ENCODE assay signal across 1 cellular context in the genomic region with DNA sequence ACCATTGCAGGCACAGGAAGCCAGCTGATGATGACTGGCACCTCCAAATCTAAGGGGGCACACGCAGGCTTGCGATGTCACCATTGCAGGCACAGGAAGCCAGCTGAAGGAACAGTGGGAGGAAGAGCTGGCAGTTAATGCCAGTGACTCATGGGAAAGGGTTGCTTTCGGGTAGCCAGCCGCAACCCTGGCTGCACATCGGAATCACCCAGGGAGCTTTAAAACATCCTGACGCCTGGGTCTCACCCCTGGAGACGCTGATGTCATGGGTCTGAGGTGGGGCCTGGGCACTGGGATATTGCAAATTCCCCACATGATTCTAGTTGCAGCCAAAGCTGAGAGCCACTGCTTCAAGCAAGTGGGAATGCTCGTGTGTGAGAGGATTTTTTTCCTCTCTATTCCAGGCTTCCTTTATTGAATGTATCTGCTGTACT.
TF ChIP-seq lines count a peak whose summit lies in the region.

No MANE protein-coding gene starts in this region.

TF ChIP-seq in endothelial cell of umbilical vein, 7 proteins besides CTCF, POLR2A, EP300 and RAD21:
- TF ChIP-seq, protein P1, sequence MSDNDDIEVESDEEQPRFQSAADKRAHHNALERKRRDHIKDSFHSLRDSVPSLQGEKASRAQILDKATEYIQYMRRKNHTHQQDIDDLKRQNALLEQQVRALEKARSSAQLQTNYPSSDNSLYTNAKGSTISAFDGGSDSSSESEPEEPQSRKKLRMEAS (IDR thresholded peaks at IDR 0.05; ENCODE audit: insufficient read depth, insufficient read length): no peak
- TF ChIP-seq EZH2 (IDR thresholded peaks at IDR 0.05; ENCODE audit: borderline replicate concordance, low read depth, low read length, severe bottlenecking) (no peak), POLR2AphosphoS5 (IDR thresholded peaks at IDR 0.05; ENCODE audit: insufficient read depth, low read depth, low read length) (peak; percentile 70), GATA2 (IDR thresholded peaks at IDR 0.05; ENCODE audit: insufficient read depth, insufficient read length, low read depth, low read length) (peak; percentile 50), MYC (IDR thresholded peaks at IDR 0.05; ENCODE audit: low read depth, low read length) (no peak), FOS (IDR thresholded peaks at IDR 0.05; ENCODE audit: borderline replicate concordance, insufficient read depth, low read length) (peak; percentile 86), JUN (IDR thresholded peaks at IDR 0.05; ENCODE audit: borderline replicate concordance, insufficient read depth, insufficient read length, low read depth) (peak; percentile 84)
